ENCODE assay signal across 8 cellular contexts in the genomic region with DNA sequence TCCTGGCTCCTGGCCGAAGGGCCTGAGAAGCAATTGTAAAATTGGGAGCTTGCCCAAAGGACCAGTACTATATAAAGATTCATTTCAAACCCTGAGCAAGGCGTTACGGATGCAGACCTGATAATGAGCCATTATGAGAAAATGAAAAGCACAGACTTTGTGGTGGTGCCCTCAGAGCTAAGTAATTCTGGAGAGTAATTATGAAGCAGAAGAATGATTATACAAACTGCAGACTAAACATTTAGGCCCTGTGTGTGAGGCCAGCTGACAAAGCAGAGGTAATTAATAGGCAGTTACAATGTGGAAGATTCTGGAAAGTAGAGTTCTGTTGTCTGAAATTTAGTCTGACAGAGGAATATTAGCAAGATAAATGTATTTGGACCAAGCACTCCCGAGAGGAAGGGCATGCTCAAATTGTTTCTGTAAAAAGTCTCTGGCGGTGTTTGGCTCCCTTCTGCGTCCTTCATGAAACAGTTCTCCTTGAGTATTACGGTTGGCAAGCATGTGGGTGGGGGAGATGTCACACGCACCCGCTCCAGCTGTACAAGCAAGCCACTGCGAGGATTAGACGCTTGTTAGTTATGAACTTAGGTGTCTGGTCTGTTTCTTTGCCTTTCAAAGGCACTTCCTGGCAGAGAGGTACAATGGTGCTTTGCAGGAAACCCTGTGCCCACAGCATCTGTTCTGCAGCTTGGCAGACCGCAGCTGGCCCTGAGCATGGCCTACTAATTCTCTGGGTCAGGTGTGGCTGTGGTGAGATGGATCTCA. TPM values are rescaled to one million over a fixed set of nuclear protein-coding genes. Genes with fewer than 3 reads are reported as not detected.
DNase-seq lines count a peak whose midpoint lies in the region; ATAC-seq and TF ChIP-seq lines count a peak whose summit lies in the region.

No MANE protein-coding gene starts in this region.

- H3K56ac ChIP-seq in H9 (ENCODE audit: insufficient read length, low read depth, low read length): no peak overlapping the region

- TF ChIP-seq CTCF in smooth muscle cell (IDR thresholded peaks at IDR 0.05; ENCODE audit: borderline replicate concordance, insufficient read depth, poor library complexity, severe bottlenecking): no peak
- no peak for TF ChIP-seq CTCF in H9 (conservative IDR thresholded peaks at IDR 0.05)

- no peak overlapping the region for H2BK15ac ChIP-seq in H9 (ENCODE audit: low read depth, low read length)

- H3K4me1 Mint-ChIP-seq in H9: no peaks in the 10 kb centered on the region

- H4K8ac ChIP-seq in H9 (replicated peaks; ENCODE audit: insufficient read length, low read depth, low read length): no peak overlapping the region

- no peaks in the 10 kb centered on the region for H3K36me3 ChIP-seq in smooth muscle cell (ENCODE audit: low read depth)

- no peaks in the 10 kb centered on the region for H3K79me2 ChIP-seq in smooth muscle cell (ENCODE audit: low read depth)
- no peaks in the 10 kb centered on the region for H3K79me2 ChIP-seq in H9 (ENCODE audit: insufficient read depth, low read length)

- H3K4me3 Mint-ChIP-seq in H9: no peak overlapping the region

- no peak overlapping the region for H2BK120ac ChIP-seq in H9 (ENCODE audit: low read depth, low read length, poor library complexity, severe bottlenecking)

- 74% methylated on average over 12 of the region's 12 CpGs for WGBS in smooth muscle cell (ENCODE audit: low lambda C conversion rate)
- no CpG with 5 or more reads among the region's 12 CpGs for WGBS in H9 (ENCODE audit: extremely low coverage, insufficient read length, low lambda C conversion rate)

- H3K9me3 Mint-ChIP-seq in H9: no peaks in the 10 kb centered on the region

- no peak overlapping the region for H2AK5ac ChIP-seq in H9 (ENCODE audit: insufficient read length, low read length)

- peak; percentile 47 for ATAC-seq in GM21423 (IDR thresholded peaks at IDR 0.05; ENCODE audit: unreplicated experiment)
- no peak for ATAC-seq in HG02840 (IDR thresholded peaks at IDR 0.05; ENCODE audit: low FRiP score, unreplicated experiment)

- H2AFZ ChIP-seq in smooth muscle cell (ENCODE audit: low read depth) (no peak overlapping the region), H9 (ENCODE audit: low read length) (no peak overlapping the region)

- H3K9ac ChIP-seq in smooth muscle cell (ENCODE audit: low read depth): no peak overlapping the region
- no peak overlapping the region for H3K9ac ChIP-seq in H9 (ENCODE audit: extremely low read depth, insufficient read length, low read length)

- H2BK12ac ChIP-seq in H9 (ENCODE audit: insufficient read length, low read depth, low read length): no peak overlapping the region

- H3K23ac ChIP-seq in H9 (ENCODE audit: insufficient read length, low read depth, low read length): no peak overlapping the region

- H3K4me2 ChIP-seq in smooth muscle cell: peak overlapping the region; percentile 58
- no peak overlapping the region for H3K4me2 ChIP-seq in H9 (ENCODE audit: insufficient read depth, insufficient read length, low read length)

- no peaks in the 10 kb centered on the region for H3K79me1 ChIP-seq in H9 (ENCODE audit: insufficient read depth, low read depth, low read length, poor library complexity, severe bottlenecking)

- no peaks in the 10 kb centered on the region for H3K9me3 ChIP-seq in smooth muscle cell (replicated peaks; ENCODE audit: low read depth)
- no peaks in the 10 kb centered on the region for H3K9me3 ChIP-seq in H9 (ENCODE audit: control insufficient read depth, low read depth, low read length)

- no peak overlapping the region for H3K14ac ChIP-seq in H9 (ENCODE audit: insufficient read depth, low read length)

- no peak overlapping the region for H3K4me3 ChIP-seq in smooth muscle cell

- H4K20me1 ChIP-seq in smooth muscle cell (ENCODE audit: low read depth) (no peaks in the 10 kb centered on the region), H9 (ENCODE audit: control insufficient read depth, insufficient read depth, insufficient read length) (no peaks in the 10 kb centered on the region)

- no peak overlapping the region for H3K4ac ChIP-seq in H9 (ENCODE audit: low read depth, low read length)

- H2BK20ac ChIP-seq in H9 (ENCODE audit: low read depth, low read length, poor library complexity, severe bottlenecking): no peak overlapping the region

- peaks cover 2% of the 10 kb centered on the region; the same call in 1 of the 2 replicates for H3K27me3 Mint-ChIP-seq in H9 (ENCODE audit: low read depth)

- H4K5ac ChIP-seq in H9 (ENCODE audit: insufficient read length, low read depth, low read length): no peak overlapping the region

- H3K23me2 ChIP-seq in H9 (ENCODE audit: insufficient read length, low read depth, low read length, poor library complexity, severe bottlenecking): no peaks in the 10 kb centered on the region

- H3K4me1 ChIP-seq in smooth muscle cell (ENCODE audit: low read depth) (no peaks in the 10 kb centered on the region), H9 (ENCODE audit: insufficient read depth, low read length) (no peaks in the 10 kb centered on the region)

- H3F3A ChIP-seq in smooth muscle cell (ENCODE audit: low read depth): peaks cover 5% of the 10 kb centered on the region

- no peak overlapping the region for H3K18ac ChIP-seq in H9 (ENCODE audit: insufficient read length, low read depth, low read length)

- H3K36me3 Mint-ChIP-seq in H9 (ENCODE audit: insufficient read depth in 1 of 3, low read depth in 3 of 3): no peaks in the 10 kb centered on the region; a peak in 1 of 7 replicates

- H3K27me3 ChIP-seq in smooth muscle cell (ENCODE audit: low read depth) (no peaks in the 10 kb centered on the region), H9 (ENCODE audit: insufficient read depth, low read length) (no peaks in the 10 kb centered on the region)

- H3K27ac ChIP-seq in smooth muscle cell (ENCODE audit: low read depth): peak overlapping the region; percentile 79
- H3K27ac ChIP-seq in H9 (ENCODE audit: insufficient read length, low read depth, low read length): no peak overlapping the region

- no peak overlapping the region for H2BK5ac ChIP-seq in H9 (ENCODE audit: insufficient read length, low read length)

- H4K91ac ChIP-seq in H9 (ENCODE audit: insufficient read length, low read depth, low read length): no peak overlapping the region

- peak; percentile 60 for DNase-seq in A172 (ENCODE audit: low spot score)
- DNase-seq in T-helper 1 cell: peak; percentile 23 to 89 (median 41)
- peak; percentile 79 for DNase-seq in central memory CD4-positive, alpha-beta T cell
- DNase-seq in smooth muscle cell (lab: John Stamatoyannopoulos, UW; ENCODE audit: unreplicated experiment): no peak
- no peak for DNase-seq in middle frontal gyrus (ENCODE audit: extremely low spot score, low spot score)
- no peak for DNase-seq in H9

- H3T11ph ChIP-seq in H9 (ENCODE audit: low read length): no peak overlapping the region

- no peak overlapping the region for H3K27ac Mint-ChIP-seq in H9

RNA-seq across cellular contexts. Expression of gene CDC42EP3, which starts 45.5 kb away (rescaled TPM):
- 66.8 and 71.5 TPM in 2 replicates for total RNA-seq in A172 (2014; rRNA removed; shearing (Covaris generic))
- total RNA-seq in smooth muscle cell (45.0 and 51.1 TPM in 2 replicates), H9 (2021) (58.3 and 61.5 TPM in 2 replicates)
- polyA plus RNA-seq in smooth muscle cell: 40.0 and 71.3 TPM in 2 replicates

Comparison
In these comparisons a context has a peak if more than half of its experiments do, and no peak if none do; other contexts are left out.
1. DNase-seq: peak in A172 (single experiment), T-helper 1 cell (5 of 5) and central memory CD4-positive, alpha-beta T cell (single experiment); none in smooth muscle cell (single experiment), middle frontal gyrus (single experiment) and H9 (single experiment).